20 cellular contexts compared by ENCODE assay signal in genomic region chr15:41981373-41982132, GRCh38. TPM values are rescaled to one million over a fixed set of nuclear protein-coding genes. Genes with fewer than 3 reads are reported as not detected.
DNase-seq lines count a peak whose midpoint lies in the region; ATAC-seq, FAIRE-seq and TF ChIP-seq lines count a peak whose summit lies in the region.
"Had no signal": no experiment of that assay in that cellular context is flagged by ENCODE, and none has a peak within 500 bp of the region (broad histone marks: within the 10 kb centered on the region; RNA-seq: fewer than 3 reads in every experiment).

No MANE protein-coding gene starts in this region.

- ATAC-seq in esophagus mucosa (peak; percentile 43), GM21717 (IDR thresholded peaks at IDR 0.05; ENCODE audit: unreplicated experiment) (no peak)
- no peak for ATAC-seq in stimulated activated effector memory CD8-positive, alpha-beta T cell treated with anti-CD3 and anti-CD28 coated beads, Interleukin-12 subunit alpha, Interleukin-12 subunit beta, amount 100 ng/mL, for 72 hours

- H3K4me3 Mint-ChIP-seq in stimulated activated effector memory CD8-positive, alpha-beta T cell treated with anti-CD3 and anti-CD28 coated beads, Interleukin-12 subunit alpha, Interleukin-12 subunit beta, amount 100 ng/mL, for 72 hours = peak overlapping the region; percentile 13
- H3K4me3 Mint-ChIP-seq: activated naive CD4-positive, alpha-beta T cell treated with anti-CD3 and anti-CD28 coated beads, Interleukin-2, amount 50 U/mL, for 24 hours; brain; CD14-positive monocyte had no signal

- H3K36me3 Mint-ChIP-seq in stimulated activated effector memory CD8-positive, alpha-beta T cell treated with anti-CD3 and anti-CD28 coated beads, Interleukin-12 subunit alpha, Interleukin-12 subunit beta, amount 100 ng/mL, for 72 hours = no peaks in the 10 kb centered on the region
- H3K36me3 Mint-ChIP-seq: activated naive CD4-positive, alpha-beta T cell treated with anti-CD3 and anti-CD28 coated beads, Interleukin-2, amount 50 U/mL, for 24 hours; brain; CD14-positive monocyte had no signal

- no peaks in the 10 kb centered on the region for H3K9me3 Mint-ChIP-seq in stimulated activated effector memory CD8-positive, alpha-beta T cell treated with anti-CD3 and anti-CD28 coated beads, Interleukin-12 subunit alpha, Interleukin-12 subunit beta, amount 100 ng/mL, for 72 hours
- H3K9me3 Mint-ChIP-seq: activated naive CD4-positive, alpha-beta T cell treated with anti-CD3 and anti-CD28 coated beads, Interleukin-2, amount 50 U/mL, for 24 hours; brain; CD14-positive monocyte had no signal

- no peak for FAIRE-seq in D721Med (lab: Jason Lieb, UNC)

- peaks cover 13% of the 10 kb centered on the region for H3K4me1 Mint-ChIP-seq in stimulated activated effector memory CD8-positive, alpha-beta T cell treated with anti-CD3 and anti-CD28 coated beads, Interleukin-12 subunit alpha, Interleukin-12 subunit beta, amount 100 ng/mL, for 72 hours
- H3K4me1 Mint-ChIP-seq: activated naive CD4-positive, alpha-beta T cell treated with anti-CD3 and anti-CD28 coated beads, Interleukin-2, amount 50 U/mL, for 24 hours; brain had no signal

- DNase-seq in activated CD4-positive, alpha-beta T cell treated with anti-CD3 and anti-CD28 coated beads for 1 hour = peak; percentile 4
- no peak for DNase-seq in activated CD4-positive, alpha-beta T cell treated with anti-CD3 and anti-CD28 coated beads, Interleukin-2, amount 50 U/mL, for 48 hours
- peak; percentile 4 for DNase-seq in OCI-M1 (lab: John Stamatoyannopoulos, UW)
- DNase-seq in stimulated activated effector memory CD8-positive, alpha-beta T cell treated with anti-CD3 and anti-CD28 coated beads, Interleukin-12 subunit alpha, Interleukin-12 subunit beta, amount 100 ng/mL, for 72 hours (ENCODE audit: low spot score in 2 of 2) = no peak
- DNase-seq in NCI-H1436 treated with DMSO at 0.1 percent for 48 hours (lab: John Stamatoyannopoulos, UW) = no peak
- no peak for DNase-seq in D721Med (ENCODE audit: insufficient read length, low spot score)
- DNase-seq: DMS79; GOT3; hypothalamus; NCI-H1092; NCI-H774; nucleus accumbens; stimulated activated CD4-positive, alpha-beta T cell treated with anti-CD3 and anti-CD28 coated beads, Interleukin-4, amount 100 ng/mL, for 1 hour had no signal

- TF ChIP-seq CTCF in D721Med (IDR thresholded peaks at IDR 0.05; ENCODE audit: insufficient read depth, missing control alignments) = no peak

- H3K27ac Mint-ChIP-seq in stimulated activated effector memory CD8-positive, alpha-beta T cell treated with anti-CD3 and anti-CD28 coated beads, Interleukin-12 subunit alpha, Interleukin-12 subunit beta, amount 100 ng/mL, for 72 hours = peak overlapping the region; percentile 78
- H3K27ac Mint-ChIP-seq: activated naive CD4-positive, alpha-beta T cell treated with anti-CD3 and anti-CD28 coated beads, Interleukin-2, amount 50 U/mL, for 24 hours; brain had no signal

RNA-seq across cellular contexts. Expression of gene EHD4, which starts 9.2 kb away (rescaled TPM):
- 32.0 TPM for total RNA-seq in esophagus mucosa

RNA-seq across cellular contexts. Expression of gene PLA2G4E, which starts 39.3 kb away (rescaled TPM):
- 18.1 TPM for total RNA-seq in esophagus mucosa
- total RNA-seq: A172, temporal lobe had no signal

Comparison
In these comparisons a context has a peak if more than half of its experiments do, and no peak if none do; other contexts are left out.
1. DNase-seq: peak in activated CD4-positive, alpha-beta T cell treated with anti-CD3 and anti-CD28 coated beads for 1 hour (single experiment) and OCI-M1 (single experiment); none in activated CD4-positive, alpha-beta T cell treated with anti-CD3 and anti-CD28 coated beads, Interleukin-2, amount 50 U/mL, for 48 hours (0 of 2), stimulated activated effector memory CD8-positive, alpha-beta T cell treated with anti-CD3 and anti-CD28 coated beads, Interleukin-12 subunit alpha, Interleukin-12 subunit beta, amount 100 ng/mL, for 72 hours (0 of 2), NCI-H1436 treated with DMSO at 0.1 percent for 48 hours (single experiment) and D721Med (single experiment).